19 cellular contexts compared by ENCODE assay signal in genomic region chr14:45793081-45793480, GRCh38.
DNase-seq lines count a peak whose midpoint lies in the region; ATAC-seq and TF ChIP-seq lines count a peak whose summit lies in the region.
"Had no signal": no experiment of that assay in that cellular context is flagged by ENCODE, and none has a peak within 500 bp of the region (broad histone marks: within the 10 kb centered on the region; RNA-seq: fewer than 3 reads in every experiment).

No MANE protein-coding gene starts in this region.

- no peaks in the 10 kb centered on the region for H3K79me1 ChIP-seq in H9 (ENCODE audit: insufficient read depth, low read depth, low read length, poor library complexity, severe bottlenecking)

- H4K20me1 ChIP-seq in H9 (ENCODE audit: control insufficient read depth, insufficient read depth, insufficient read length) (no peaks in the 10 kb centered on the region), SU-DHL-6 (ENCODE audit: low read depth, low read length) (no peaks in the 10 kb centered on the region)

- BruUV-seq in Caco-2 (replicated peaks; lab: Mats Ljungman, UMichigan): no TSS peak

- H2BK5ac ChIP-seq in H9 (ENCODE audit: insufficient read length, low read length): no peak overlapping the region

- DNase-seq in Caco-2 (peak; percentile 14 to 58), H9 (no peak), foreskin keratinocyte (peak in 1 of 2 donors; percentile 74), foreskin fibroblast (no peak), putamen (ENCODE audit: low spot score) (no peak)
- DNase-seq in activated T-cell treated with anti-CD3 and anti-CD28 coated beads, Interleukin-2, amount 50 U/mL, for 1 hour: no peak
- DNase-seq: EL, HCEC 1CT, MV-4-11, NCI-H1105 treated with DMSO at 0.1 percent for 48 hours, NCI-H1694 treated with DMSO at 0.1 percent for 48 hours, NCI-H2081 treated with DMSO at 0.1 percent for 48 hours, NCI-H748 treated with DMSO at 0.1 percent for 48 hours, SJCRH30 had no signal

- peak overlapping the region; percentile 28; the same call in 1 of the 2 replicates for H3K14ac ChIP-seq in H9 (ENCODE audit: insufficient read depth, low read length)

- H2BK120ac ChIP-seq in H9 (ENCODE audit: low read depth, low read length, poor library complexity, severe bottlenecking): no peak overlapping the region

- POLR2A ChIA-PET in Caco-2 (lab: Charles Lee): no interaction called here

- no peaks in the 10 kb centered on the region for H3K36me3 ChIP-seq in Caco-2 (ENCODE audit: control insufficient read depth, insufficient read depth, low read length)
- H3K36me3 ChIP-seq in SU-DHL-6 (ENCODE audit: low read length): no peaks in the 10 kb centered on the region
- H3K36me3 ChIP-seq: SJCRH30 had no signal

- intact Hi-C loops in Caco-2 (cut with micrococcal nuclease; ENCODE audit: unreplicated experiment): no loop called here

- H3K36me3 Mint-ChIP-seq in Caco-2 (ENCODE audit: insufficient read depth, unreplicated experiment) (no peaks in the 10 kb centered on the region), H9 (ENCODE audit: insufficient read depth in 1 of 3, low read depth in 3 of 3) (peaks cover 3 to 17% (median 13%) of the 10 kb centered on the region in 3 experiments; a peak in 5 of 7 replicates)
- H3K36me3 Mint-ChIP-seq: CD14-positive monocyte had no signal

- H2AFZ ChIP-seq in H9 (ENCODE audit: low read length) (peak overlapping the region; percentile 78), SU-DHL-6 (ENCODE audit: low read depth, low read length, severe bottlenecking) (peak overlapping the region; percentile 77)

- H3K4me3 ChIP-seq in Caco-2 (ENCODE audit: low read depth, low read length) (no peak overlapping the region), SU-DHL-6 (ENCODE audit: insufficient read depth, low read length, poor library complexity, severe bottlenecking) (no peak overlapping the region), foreskin fibroblast (ENCODE audit: low read depth in 1 of 2, low read length in 2 of 2) (no peak overlapping the region)
- H3K4me3 ChIP-seq: SJCRH30 had no signal

- peaks cover 23% of the 10 kb centered on the region for H3K9me3 ChIP-seq in Caco-2
- H3K9me3 ChIP-seq in H9 (ENCODE audit: control insufficient read depth, low read depth, low read length): no peaks in the 10 kb centered on the region
- H3K9me3 ChIP-seq in SU-DHL-6 (ENCODE audit: insufficient read depth, low read length): no peaks in the 10 kb centered on the region; the same call in 1 of the 2 replicates
- H3K9me3 ChIP-seq: SJCRH30 had no signal

- H3K23me2 ChIP-seq in H9 (ENCODE audit: insufficient read length, low read depth, low read length, poor library complexity, severe bottlenecking): no peaks in the 10 kb centered on the region

- H3K27ac Mint-ChIP-seq in Caco-2 (ENCODE audit: unreplicated experiment): peak overlapping the region; percentile 66
- peak overlapping the region in 1 of 3 experiments; percentile 27; a peak in 1 of 7 replicates for H3K27ac Mint-ChIP-seq in H9
- H3K27ac Mint-ChIP-seq: B cell, CD14-positive monocyte had no signal

- no peaks in the 10 kb centered on the region for H3F3A ChIP-seq in SU-DHL-6 (ENCODE audit: insufficient read depth)

- H3K56ac ChIP-seq in H9 (ENCODE audit: insufficient read length, low read depth, low read length): no peak overlapping the region

- H4K91ac ChIP-seq in H9 (ENCODE audit: insufficient read length, low read depth, low read length): no peak overlapping the region

- no peak overlapping the region for H3K23ac ChIP-seq in H9 (ENCODE audit: insufficient read length, low read depth, low read length)

- H3K9me3 Mint-ChIP-seq in Caco-2 (ENCODE audit: unreplicated experiment): peaks cover 15% of the 10 kb centered on the region
- peaks cover 25 to 27% of the 10 kb centered on the region in 2 experiments for H3K9me3 Mint-ChIP-seq in H9

- H2BK15ac ChIP-seq in H9 (ENCODE audit: low read depth, low read length): no peak overlapping the region

- H3K9me2 ChIP-seq in SU-DHL-6 (replicated peaks; ENCODE audit: insufficient read depth, low read length): no peaks in the 10 kb centered on the region

- H3K4me1 Mint-ChIP-seq in Caco-2 (ENCODE audit: low read depth, unreplicated experiment) (peaks cover 2% of the 10 kb centered on the region), H9 (peaks cover 4 to 8% of the 10 kb centered on the region in 2 experiments; a peak in 1 of 4 replicates)
- H3K4me1 Mint-ChIP-seq: B cell, CD14-positive monocyte had no signal

- no peak overlapping the region for H2AK5ac ChIP-seq in H9 (ENCODE audit: insufficient read length, low read length)

- H3K4me2 ChIP-seq in H9 (ENCODE audit: insufficient read depth, insufficient read length, low read length) (no peak overlapping the region), SU-DHL-6 (ENCODE audit: low read depth, low read length, poor library complexity, severe bottlenecking) (no peak overlapping the region)
- H3K4me2 ChIP-seq: KMS-11 had no signal

- no CpG with 5 or more reads among the region's 4 CpGs for WGBS in H9 (ENCODE audit: extremely low coverage, insufficient read length, low lambda C conversion rate)

- H3K27me3 Mint-ChIP-seq in Caco-2 (ENCODE audit: insufficient read depth, unreplicated experiment): no peaks in the 10 kb centered on the region
- H3K27me3 Mint-ChIP-seq in H9 (ENCODE audit: low read depth): no peaks in the 10 kb centered on the region
- H3K27me3 Mint-ChIP-seq: B cell had no signal

- H3K79me2 ChIP-seq in H9 (ENCODE audit: insufficient read depth, low read length) (no peaks in the 10 kb centered on the region), SU-DHL-6 (ENCODE audit: insufficient read depth, low read length) (no peaks in the 10 kb centered on the region)

- H4K5ac ChIP-seq in H9 (ENCODE audit: insufficient read length, low read depth, low read length): no peak overlapping the region

- no peak overlapping the region for H3T11ph ChIP-seq in H9 (ENCODE audit: low read length)

- H3K27me3 ChIP-seq in Caco-2 (replicated peaks; ENCODE audit: control insufficient read depth, insufficient read depth, low read length): no peaks in the 10 kb centered on the region
- no peaks in the 10 kb centered on the region for H3K27me3 ChIP-seq in H9 (ENCODE audit: insufficient read depth, low read length)
- H3K27me3 ChIP-seq in SU-DHL-6 (ENCODE audit: low read length): no peaks in the 10 kb centered on the region
- no peaks in the 10 kb centered on the region for H3K27me3 ChIP-seq in foreskin keratinocyte
- H3K27me3 ChIP-seq: SJCRH30 had no signal

- peaks cover 9% of the 10 kb centered on the region; the same call in 1 of the 2 replicates for H3K4me1 ChIP-seq in Caco-2
- H3K4me1 ChIP-seq in H9 (ENCODE audit: insufficient read depth, low read length): no peaks in the 10 kb centered on the region
- H3K4me1 ChIP-seq in foreskin keratinocyte: peaks cover 9% of the 10 kb centered on the region
- H3K4me1 ChIP-seq: SJCRH30 had no signal

- no peak overlapping the region for H3K18ac ChIP-seq in H9 (ENCODE audit: insufficient read length, low read depth, low read length)

- no peak overlapping the region for H3K27ac ChIP-seq in H9 (ENCODE audit: insufficient read length, low read depth, low read length)
- peak overlapping the region; percentile 21; the same call in 1 of the 2 replicates for H3K27ac ChIP-seq in SU-DHL-6 (ENCODE audit: low read depth, low read length)
- H3K27ac ChIP-seq in foreskin keratinocyte: peak overlapping the region; percentile 73
- H3K27ac ChIP-seq: KMS-11, SJCRH30 had no signal

- no peak overlapping the region for H2BK12ac ChIP-seq in H9 (ENCODE audit: insufficient read length, low read depth, low read length)

- no peak overlapping the region for H3K4ac ChIP-seq in H9 (ENCODE audit: low read depth, low read length)

- CTCF ChIA-PET in Caco-2 (lab: Charles Lee): no interaction called here

- H3K4me3 Mint-ChIP-seq in Caco-2 (ENCODE audit: unreplicated experiment) (no peak overlapping the region), H9 (no peak overlapping the region)
- H3K4me3 Mint-ChIP-seq: B cell, CD14-positive monocyte had no signal

- ATAC-seq in foreskin keratinocyte (peak; percentile 12), GM21576 (IDR thresholded peaks at IDR 0.05; ENCODE audit: unreplicated experiment) (no peak)

- no peak overlapping the region for H4K8ac ChIP-seq in H9 (replicated peaks; ENCODE audit: insufficient read length, low read depth, low read length)

- H3K9ac ChIP-seq in H9 (ENCODE audit: extremely low read depth, insufficient read length, low read length) (no peak overlapping the region), SU-DHL-6 (ENCODE audit: low read length) (no peak overlapping the region)
- H3K9ac ChIP-seq: KMS-11 had no signal

- no peak overlapping the region for H2BK20ac ChIP-seq in H9 (ENCODE audit: low read depth, low read length, poor library complexity, severe bottlenecking)

- TF ChIP-seq CTCF in Caco-2 (IDR thresholded peaks at IDR 0.05; ENCODE audit: insufficient read depth in 1 of 2, low read depth in 1 of 2, low read length in 1 of 2, severe bottlenecking in 1 of 2, unreplicated experiment in 1 of 2): no peak
- TF ChIP-seq CTCF in H9 (conservative IDR thresholded peaks at IDR 0.05): no peak
- TF ChIP-seq CTCF in SU-DHL-6 (IDR thresholded peaks at IDR 0.05; ENCODE audit: insufficient read depth, low read length, poor library complexity, severe bottlenecking): no peak
- no peak for TF ChIP-seq CTCF in foreskin keratinocyte (conservative IDR thresholded peaks at IDR 0.05)
- no peak for TF ChIP-seq CTCF in foreskin fibroblast (IDR thresholded peaks at IDR 0.05; ENCODE audit: low read depth, low read length)

Comparison
In these comparisons a context has a peak if more than half of its experiments do, and no peak if none do; other contexts are left out.
1. DNase-seq: peak in Caco-2 (2 of 2); none in H9 (single experiment), foreskin fibroblast (0 of 2), activated T-cell treated with anti-CD3 and anti-CD28 coated beads, Interleukin-2, amount 50 U/mL, for 1 hour (single experiment) and putamen (single experiment).